Comparison of ENCODE assay signal across 11 cellular contexts in the genomic region with DNA sequence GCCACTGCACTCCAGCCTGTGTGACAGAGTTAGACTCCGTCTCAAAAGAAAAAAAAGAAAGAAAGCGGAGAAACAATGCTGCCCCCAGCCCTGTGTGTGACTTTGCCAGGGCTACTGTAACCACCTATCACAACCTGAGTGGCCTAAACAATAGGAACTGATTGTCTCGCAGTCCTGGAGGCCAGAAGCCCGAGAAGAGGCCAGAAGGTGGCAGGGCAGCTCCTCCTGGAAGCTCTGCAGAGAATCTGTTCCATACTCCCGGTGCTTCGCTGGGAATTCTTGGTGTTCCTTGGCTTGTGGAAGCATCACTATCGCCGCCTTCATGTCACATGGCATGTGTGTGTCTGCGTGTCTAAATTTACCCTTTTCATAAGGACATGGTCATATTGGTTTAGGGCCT. TPM values are rescaled to one million over a fixed set of nuclear protein-coding genes. Genes with fewer than 3 reads are reported as not detected.
DNase-seq lines count a peak whose midpoint lies in the region; ATAC-seq and TF ChIP-seq lines count a peak whose summit lies in the region.
"Had no signal": no experiment of that assay in that cellular context is flagged by ENCODE, and none has a peak within 500 bp of the region (broad histone marks: within the 10 kb centered on the region; RNA-seq: fewer than 3 reads in every experiment).

No MANE protein-coding gene starts in this region.

- BruUV-seq in PC-9 (replicated peaks; lab: Mats Ljungman, UMichigan) = no TSS peak

- peaks cover 21% of the 10 kb centered on the region for H3K4me1 Mint-ChIP-seq in stimulated activated naive CD8-positive, alpha-beta T cell treated with anti-CD3 and anti-CD28 coated beads, Interleukin-15, Interleukin-2, amounts not matched to agents 100 ng/mL and 50 ng/mL, for 24 hours (ENCODE audit: low read depth)
- peaks cover 20% of the 10 kb centered on the region for H3K4me1 Mint-ChIP-seq in stimulated activated naive CD8-positive, alpha-beta T cell treated with anti-CD3 and anti-CD28 coated beads, Interleukin-15, amount 100 ng/mL, for 72 hours

- TF ChIP-seq CTCF in PC-9 (conservative IDR thresholded peaks at IDR 0.05) (peak; percentile 57), foreskin keratinocyte (conservative IDR thresholded peaks at IDR 0.05) (peak; percentile 29), tibial nerve (IDR thresholded peaks at IDR 0.05) (no peak)

- DNase-seq in stimulated activated naive CD8-positive, alpha-beta T cell treated with anti-CD3 and anti-CD28 coated beads, Interleukin-15, amount 100 ng/mL, for 72 hours = no peak
- peak in 1 of 2 experiments; percentile 44 for DNase-seq in PC-9
- DNase-seq in foreskin keratinocyte = no peak
- DNase-seq in tibial nerve (ENCODE audit: low spot score in 2 of 2) = no peak
- no peak for DNase-seq in middle frontal gyrus (ENCODE audit: extremely low spot score, low spot score)
- no peak for DNase-seq in ecto neural progenitor cell (ENCODE audit: low spot score)
- DNase-seq in mucosa of gallbladder (ENCODE audit: low spot score) = no peak
- DNase-seq: sigmoid colon had no signal

- no peaks in the 10 kb centered on the region for H4K20me1 ChIP-seq in PC-9 (ENCODE audit: insufficient read depth)

- H3K9me2 ChIP-seq in PC-9 (ENCODE audit: insufficient read depth) = no peaks in the 10 kb centered on the region

- POLR2A ChIA-PET in PC-9 (lab: Charles Lee; ENCODE audit: unreplicated experiment) = no interaction called here

- H3K27ac ChIP-seq in PC-9 (no peak overlapping the region), foreskin keratinocyte (no peak overlapping the region), tibial nerve (no peak overlapping the region)

- H2AFZ ChIP-seq in PC-9 = no peak overlapping the region

- no peak for TF ChIP-seq EP300 in tibial nerve (IDR thresholded peaks at IDR 0.05)

- H3K4me2 ChIP-seq in PC-9 = no peak overlapping the region

- peak overlapping the region; percentile 59 for H3K27ac Mint-ChIP-seq in stimulated activated naive CD8-positive, alpha-beta T cell treated with anti-CD3 and anti-CD28 coated beads, Interleukin-15, Interleukin-2, amounts not matched to agents 100 ng/mL and 50 ng/mL, for 24 hours
- peak overlapping the region in 1 of 2 donors; percentile 61 for H3K27ac Mint-ChIP-seq in stimulated activated naive CD8-positive, alpha-beta T cell treated with anti-CD3 and anti-CD28 coated beads, Interleukin-15, amount 100 ng/mL, for 72 hours
- H3K27ac Mint-ChIP-seq: T-helper 1 cell treated with Interleukin-12 subunit alpha and Interleukin-12 subunit beta and Interleukin-4 antibody, amounts not matched to agents 30 μg/mL and 1 μg/mL, for 36 hours had no signal

- intact Hi-C loops in PC-9 (cut with micrococcal nuclease; ENCODE audit: unreplicated experiment) = loop anchor here (1.0 kb wide), 1 partner anchor 139 kb away; no protein-coding TSS in a partner anchor

- no peak for ATAC-seq in stimulated activated naive CD8-positive, alpha-beta T cell treated with anti-CD3 and anti-CD28 coated beads, Interleukin-15, amount 100 ng/mL, for 72 hours
- no peak for ATAC-seq in foreskin keratinocyte

- H3K4me3 Mint-ChIP-seq in stimulated activated naive CD8-positive, alpha-beta T cell treated with anti-CD3 and anti-CD28 coated beads, Interleukin-15, Interleukin-2, amounts not matched to agents 100 ng/mL and 50 ng/mL, for 24 hours = no peak overlapping the region
- no peak overlapping the region for H3K4me3 Mint-ChIP-seq in stimulated activated naive CD8-positive, alpha-beta T cell treated with anti-CD3 and anti-CD28 coated beads, Interleukin-15, amount 100 ng/mL, for 72 hours
- H3K4me3 Mint-ChIP-seq: T-helper 1 cell treated with Interleukin-12 subunit alpha and Interleukin-12 subunit beta and Interleukin-4 antibody, amounts not matched to agents 30 μg/mL and 1 μg/mL, for 36 hours had no signal

- H3K4me3 ChIP-seq in PC-9 (no peak overlapping the region), tibial nerve (no peak overlapping the region)
- H3K4me3 ChIP-seq: sigmoid colon had no signal

- H3K27me3 Mint-ChIP-seq in stimulated activated naive CD8-positive, alpha-beta T cell treated with anti-CD3 and anti-CD28 coated beads, Interleukin-15, Interleukin-2, amounts not matched to agents 100 ng/mL and 50 ng/mL, for 24 hours = no peaks in the 10 kb centered on the region
- H3K27me3 Mint-ChIP-seq in stimulated activated naive CD8-positive, alpha-beta T cell treated with anti-CD3 and anti-CD28 coated beads, Interleukin-15, amount 100 ng/mL, for 72 hours = no peaks in the 10 kb centered on the region

- no peaks in the 10 kb centered on the region for H3K36me3 Mint-ChIP-seq in stimulated activated naive CD8-positive, alpha-beta T cell treated with anti-CD3 and anti-CD28 coated beads, Interleukin-15, Interleukin-2, amounts not matched to agents 100 ng/mL and 50 ng/mL, for 24 hours (ENCODE audit: low read depth)

- WGBS in tibial nerve, 2 donors = 87 to 90% methylated on average over 9 of the region's 9 CpGs

- H3K36me3 ChIP-seq in PC-9 (ENCODE audit: low read depth) = no peaks in the 10 kb centered on the region
- no peaks in the 10 kb centered on the region for H3K36me3 ChIP-seq in tibial nerve
- H3K36me3 ChIP-seq: sigmoid colon had no signal

- CTCF ChIA-PET in PC-9 (lab: Charles Lee) = no interaction called here

- no peaks in the 10 kb centered on the region; the same call in 1 of the 2 replicates for H3F3A ChIP-seq in PC-9 (ENCODE audit: insufficient read depth, low read depth)

- H3K27me3 ChIP-seq in PC-9 (ENCODE audit: insufficient read depth, low read depth) (no peaks in the 10 kb centered on the region), foreskin keratinocyte (no peaks in the 10 kb centered on the region), tibial nerve (no peaks in the 10 kb centered on the region)
- H3K27me3 ChIP-seq: sigmoid colon had no signal

- H3K9me3 Mint-ChIP-seq in stimulated activated naive CD8-positive, alpha-beta T cell treated with anti-CD3 and anti-CD28 coated beads, Interleukin-15, Interleukin-2, amounts not matched to agents 100 ng/mL and 50 ng/mL, for 24 hours = no peaks in the 10 kb centered on the region
- no peaks in the 10 kb centered on the region for H3K9me3 Mint-ChIP-seq in stimulated activated naive CD8-positive, alpha-beta T cell treated with anti-CD3 and anti-CD28 coated beads, Interleukin-15, amount 100 ng/mL, for 72 hours
- H3K9me3 Mint-ChIP-seq: T-helper 1 cell treated with Interleukin-12 subunit alpha and Interleukin-12 subunit beta and Interleukin-4 antibody, amounts not matched to agents 30 μg/mL and 1 μg/mL, for 36 hours had no signal

- no peaks in the 10 kb centered on the region for H3K9me3 ChIP-seq in PC-9 (ENCODE audit: insufficient read depth, low read depth)
- H3K9me3 ChIP-seq in tibial nerve = no peaks in the 10 kb centered on the region
- H3K9me3 ChIP-seq: sigmoid colon had no signal

- H3K4me1 ChIP-seq in PC-9 (replicated peaks; ENCODE audit: insufficient read depth) (no peaks in the 10 kb centered on the region), foreskin keratinocyte (peaks cover 4% of the 10 kb centered on the region), tibial nerve (peaks cover 0 to 21% (median 0%) of the 10 kb centered on the region in 4 donors)

- H3K79me2 ChIP-seq in PC-9 (ENCODE audit: low read depth) = no peaks in the 10 kb centered on the region

- no peak for TF ChIP-seq POLR2A in tibial nerve (IDR thresholded peaks at IDR 0.05)

RNA-seq across cellular contexts. Expression of gene RAB17, which starts 14.4 kb away (rescaled TPM):
- total RNA-seq in PC-9 (2021) (86.3 and 88.1 TPM in 2 replicates), foreskin keratinocyte (0.75 and 1.8 TPM in 2 replicates), tibial nerve (1 to 10 TPM in 1 of 4 donors, under 1 TPM in 1, not detected in 2; 0.63 to 2.1 TPM), mucosa of gallbladder (64.8 TPM)
- 1.2 and 2.1 TPM in 2 replicates for polyA plus RNA-seq in foreskin keratinocyte

RNA-seq across cellular contexts. Expression of gene LRRFIP1, which starts 22.4 kb away (rescaled TPM):
- 221 and 238 TPM in 2 replicates for total RNA-seq in PC-9 (2021)
- 91.7 and 95.3 TPM in 2 replicates for total RNA-seq in foreskin keratinocyte
- polyA plus RNA-seq in foreskin keratinocyte = 30.1 and 32.3 TPM in 2 replicates
- total RNA-seq in tibial nerve = 10 to 100 TPM; 51.5 to 95.4 (median 65.6) TPM
- 104 TPM for total RNA-seq in mucosa of gallbladder

RNA-seq across cellular contexts. Expression of gene PRLH, which starts 38.6 kb away (rescaled TPM):
- total RNA-seq in PC-9 (2021) (not detected in 2 replicates), foreskin keratinocyte (not detected in 2 replicates), tibial nerve (not detected), mucosa of gallbladder (not detected)
- polyA plus RNA-seq in foreskin keratinocyte = not detected in 2 replicates
- total RNA-seq: sigmoid colon had no signal
- polyA plus RNA-seq: adipose tissue, sigmoid colon had no signal

Comparison
In these comparisons a context has a peak if more than half of its experiments do, and no peak if none do; other contexts are left out.
1. CTCF ChIP-seq: peak in PC-9 (single experiment) and foreskin keratinocyte (single experiment); none in tibial nerve (0 of 5).
2. RNA of gene RAB17, which starts 14.4 kb away (total RNA-seq): 86.3 to 88.1 TPM in PC-9 and 64.8 TPM in mucosa of gallbladder (single experiment); 0.75 to 1.8 TPM in foreskin keratinocyte and 0.63 to 2.1 TPM in tibial nerve; every median in the first group is over 10 times any median in the second.